8 cellular contexts compared by ENCODE assay signal in genomic region chr3:99875573-99875924, GRCh38. TPM values are rescaled to one million over a fixed set of nuclear protein-coding genes. Genes with fewer than 3 reads are reported as not detected.
A peak's percentile ranks its signal among the peaks of the same experiment; 100 is the strongest.
DNase-seq lines count a peak whose midpoint lies in the region; ATAC-seq, FAIRE-seq and TF ChIP-seq lines count a peak whose summit lies in the region.

No MANE protein-coding gene starts in this region.

- TF ChIP-seq CTCF in A549 (IDR thresholded peaks at IDR 0.05) (no peak), PC-3 (conservative IDR thresholded peaks at IDR 0.05; ENCODE audit: low read depth, low read length) (no peak)
- no peak for TF ChIP-seq CTCF in activated CD8-positive, alpha-beta T cell treated with anti-CD3 and anti-CD28 coated beads for 36 hours (IDR thresholded peaks at IDR 0.05)

- H4K12ac ChIP-seq in trophoblast cell (ENCODE audit: low read depth, low read length): no peak overlapping the region

- no peak for TF ChIP-seq EP300 in A549 (IDR thresholded peaks at IDR 0.05)

- no peak overlapping the region for H3K23ac ChIP-seq in trophoblast cell (ENCODE audit: low read length)

- CTCF ChIA-PET in A549 (lab: Yijun Ruan, JAX): interaction anchor here (1.3 kb wide), 1 partner anchor 76 kb away, joined by 4 read pairs; no protein-coding TSS in a partner anchor
- CTCF ChIA-PET in activated CD8-positive, alpha-beta T cell treated with anti-CD3 and anti-CD28 coated beads for 36 hours (lab: Charles Lee): interaction anchor here (1.0 to 1.4 kb wide), 2 partner anchors 16 to 45 kb away, joined by 3 read pairs; no protein-coding TSS in a partner anchor
- CTCF ChIA-PET in PC-3 (lab: Charles Lee): no interaction called here

- H3K9me3 Mint-ChIP-seq in activated CD8-positive, alpha-beta T cell treated with anti-CD3 and anti-CD28 coated beads for 36 hours: no peaks in the 10 kb centered on the region

- H3K27me3 ChIP-seq in trophoblast cell (ENCODE audit: insufficient read depth, low read length): no peaks in the 10 kb centered on the region
- no peaks in the 10 kb centered on the region for H3K27me3 ChIP-seq in PC-3 (ENCODE audit: low read length)

- no peaks in the 10 kb centered on the region for H3K9me2 ChIP-seq in PC-3 (replicated peaks; ENCODE audit: low read length)

- no peak overlapping the region for H2BK120ac ChIP-seq in trophoblast cell (ENCODE audit: insufficient read depth, low read length, poor library complexity)

- H3K4me3 ChIP-seq in A549 (peak overlapping the region; percentile 37), trophoblast cell (ENCODE audit: low read depth, low read length) (peak overlapping the region; percentile 81), PC-3 (ENCODE audit: low read length) (no peak overlapping the region)

- peak overlapping the region; percentile 99 for H3K9ac ChIP-seq in trophoblast cell (ENCODE audit: low read length)
- no peak overlapping the region for H3K9ac ChIP-seq in PC-3 (ENCODE audit: low read length)

- H3K79me1 ChIP-seq in trophoblast cell (ENCODE audit: low read length): peaks cover 6% of the 10 kb centered on the region

- H3K79me2 ChIP-seq in trophoblast cell (ENCODE audit: control insufficient read depth, insufficient read depth, low read length, poor library complexity) (peaks cover 1% of the 10 kb centered on the region), PC-3 (ENCODE audit: low read length) (peaks cover 35% of the 10 kb centered on the region)

- no peaks in the 10 kb centered on the region for H3K36me3 Mint-ChIP-seq in activated CD8-positive, alpha-beta T cell treated with anti-CD3 and anti-CD28 coated beads for 36 hours (ENCODE audit: low read depth)

- peaks cover 6% of the 10 kb centered on the region for H3K27me3 Mint-ChIP-seq in activated CD8-positive, alpha-beta T cell treated with anti-CD3 and anti-CD28 coated beads for 36 hours

- H3K14ac ChIP-seq in trophoblast cell (ENCODE audit: low read length): no peak overlapping the region

- BruUV-seq in PC-3 (replicated peaks; lab: Mats Ljungman, UMichigan): no TSS peak

- intact Hi-C loops in activated CD8-positive, alpha-beta T cell treated with anti-CD3 and anti-CD28 coated beads for 36 hours (cut with micrococcal nuclease): no loop called here
- intact Hi-C loops in PC-3 (cut with micrococcal nuclease): no loop called here

- POLR2A ChIA-PET in A549 (lab: Yijun Ruan, JAX) (no interaction called here), PC-3 (lab: Charles Lee; ENCODE audit: unreplicated experiment) (no interaction called here)
- POLR2A ChIA-PET in activated CD8-positive, alpha-beta T cell treated with anti-CD3 and anti-CD28 coated beads for 36 hours (lab: Charles Lee): no interaction called here

- no peak overlapping the region for H3K27ac Mint-ChIP-seq in activated CD8-positive, alpha-beta T cell treated with anti-CD3 and anti-CD28 coated beads for 36 hours

- peak overlapping the region; percentile 83 for H3K4me2 ChIP-seq in A549
- H3K4me2 ChIP-seq in trophoblast cell (ENCODE audit: low read length): peak overlapping the region; percentile 74
- no peak overlapping the region for H3K4me2 ChIP-seq in PC-3 (ENCODE audit: low read length)

- H3K27ac ChIP-seq in A549 (peak overlapping the region; percentile 12 to 74; a peak in 5 of 6 replicates), trophoblast cell (ENCODE audit: low read depth, low read length) (peak overlapping the region; percentile 78), PC-3 (ENCODE audit: low read length) (no peak overlapping the region)

- H3K9me3 ChIP-seq in A549 (no peaks in the 10 kb centered on the region), trophoblast cell (ENCODE audit: insufficient read depth, low read depth, low read length) (no peaks in the 10 kb centered on the region), PC-3 (ENCODE audit: low read length) (no peaks in the 10 kb centered on the region)

- H2BK12ac ChIP-seq in trophoblast cell (ENCODE audit: low read length): no peak overlapping the region

- H3F3A ChIP-seq in PC-3 (ENCODE audit: low read length, unreplicated experiment): no peaks in the 10 kb centered on the region

- H3K4me1 ChIP-seq in A549 (peaks cover 31% of the 10 kb centered on the region), trophoblast cell (ENCODE audit: control insufficient read depth in 1 of 2, insufficient read depth in 2 of 2, low read length in 2 of 2) (peaks cover 3 to 5% of the 10 kb centered on the region in 2 experiments), PC-3 (ENCODE audit: insufficient read depth, low read length) (peaks cover 20% of the 10 kb centered on the region)

- ATAC-seq in A549 (peak; percentile 35 to 70; a peak in 3 of 6 replicates), HG03045 (IDR thresholded peaks at IDR 0.05; ENCODE audit: unreplicated experiment) (peak; percentile 12), PC-3 (no peak)
- no peak for ATAC-seq in activated CD8-positive, alpha-beta T cell treated with anti-CD3 and anti-CD28 coated beads for 36 hours

- no peaks in the 10 kb centered on the region for H4K20me1 ChIP-seq in PC-3 (ENCODE audit: low read length)

- peak overlapping the region; percentile 67 for H3K4me3 Mint-ChIP-seq in activated CD8-positive, alpha-beta T cell treated with anti-CD3 and anti-CD28 coated beads for 36 hours

- H3K36me3 ChIP-seq in trophoblast cell (ENCODE audit: control insufficient read depth in 1 of 2, insufficient read depth in 2 of 2, low read length in 2 of 2) (no peaks in the 10 kb centered on the region), PC-3 (ENCODE audit: low read depth, low read length) (no peaks in the 10 kb centered on the region)

- H4K8ac ChIP-seq in trophoblast cell (ENCODE audit: low read depth, low read length): no peak overlapping the region

- WGBS in A549 (ENCODE audit: missing lambda C conversion rate): 51% methylated on average over 7 of the region's 7 CpGs
- WGBS in trophoblast cell (ENCODE audit: extremely low coverage, insufficient coverage, insufficient read length): no CpG with 5 or more reads among the region's 7 CpGs

- H3K4me1 Mint-ChIP-seq in activated CD8-positive, alpha-beta T cell treated with anti-CD3 and anti-CD28 coated beads for 36 hours (ENCODE audit: low read depth): peaks cover 20% of the 10 kb centered on the region

- H4K91ac ChIP-seq in trophoblast cell (ENCODE audit: low read depth, low read length): no peak overlapping the region

- no peak overlapping the region for H2AK5ac ChIP-seq in trophoblast cell (ENCODE audit: low read length)

- no peak overlapping the region for H3K18ac ChIP-seq in trophoblast cell (ENCODE audit: low read length)

- no peak for FAIRE-seq in A549 (lab: Jason Lieb, UNC)

- no peak for TF ChIP-seq RAD21 in A549 (conservative IDR thresholded peaks at IDR 0.05 in 1 of 2, IDR thresholded peaks at IDR 0.05 in 1 of 2)

- no peak for TF ChIP-seq POLR2A in A549 (IDR thresholded peaks at IDR 0.05; ENCODE audit: low read length)

- H2AFZ ChIP-seq in trophoblast cell (ENCODE audit: insufficient read depth, low read length, poor library complexity) (no peak overlapping the region), PC-3 (ENCODE audit: low read length) (no peak overlapping the region)

- DNase-seq in A549 (ENCODE audit: low read depth in 1 of 2, low spot score in 1 of 2) (peak in 1 of 2 experiments; percentile 13), glomerular visceral epithelial cell (ENCODE audit: extremely low spot score) (peak; percentile 46), trophoblast cell (no peak), PC-3 (no peak), 8988T (no peak), DMS153 (lab: John Stamatoyannopoulos, UW) (no peak)
- DNase-seq in activated CD8-positive, alpha-beta T cell treated with anti-CD3 and anti-CD28 coated beads for 36 hours: no peak

- H2BK5ac ChIP-seq in trophoblast cell (ENCODE audit: low read depth, low read length, poor library complexity): no peak overlapping the region

- no peak overlapping the region for H3K4ac ChIP-seq in trophoblast cell (ENCODE audit: low read depth, low read length)

TF ChIP-seq in A549, 52 proteins besides CTCF, POLR2A, EP300 and RAD21:
- TF ChIP-seq HEYL (CRISPR knock-in tag; IDR thresholded peaks at IDR 0.05) (no peak), ZFP36 (IDR thresholded peaks at IDR 0.05; ENCODE audit: borderline replicate concordance, partially characterized antibody) (no peak), POLR2AphosphoS2 (conservative IDR thresholded peaks at IDR 0.05; ENCODE audit: low read length) (no peak), SMC3 (IDR thresholded peaks at IDR 0.05) (no peak), CBX8 (IDR thresholded peaks at IDR 0.05) (no peak), EHF (CRISPR knock-in tag; IDR thresholded peaks at IDR 0.05) (no peak), ZC3H11A (IDR thresholded peaks at IDR 0.05) (no peak), GATA3 (IDR thresholded peaks at IDR 0.05; ENCODE audit: borderline replicate concordance) (no peak), HOXB13 (CRISPR knock-in tag; IDR thresholded peaks at IDR 0.05; ENCODE audit: low read depth) (no peak), PBX3 (IDR thresholded peaks at IDR 0.05) (no peak), FOXS1 (CRISPR knock-in tag; IDR thresholded peaks at IDR 0.05) (no peak), EHMT2 (IDR thresholded peaks at IDR 0.05; ENCODE audit: low read depth) (no peak), PHF8 (IDR thresholded peaks at IDR 0.05; ENCODE audit: borderline replicate concordance, low read depth) (no peak), BHLHE40 (IDR thresholded peaks at IDR 0.05; ENCODE audit: low read depth, low read length) (no peak), CBX2 (IDR thresholded peaks at IDR 0.05; ENCODE audit: borderline replicate concordance, low read depth) (no peak)

RNA-seq across cellular contexts. Expression of gene CMSS1, which starts 57.9 kb away (rescaled TPM):
- polyA plus RNA-seq in A549 (2011; rRNA removed) (48.1 and 62.9 TPM in 2 replicates), A549 (2017; fragmentation: RNase III; extraction: RNeasy Plus Mini Kit Qiagen cat#74134 plus additional on column Dnase treatment) (61.1 to 66.6 TPM (median 64.7 TPM) in 3 replicates)
- polyA plus RNA-seq in A549 (2012; cell fraction: cytosol; rRNA removed): 11.5 and 13.7 TPM in 2 replicates
- 3.6 and 9.7 TPM in 2 replicates for polyA plus RNA-seq in A549 (2012; cell fraction: nucleus; rRNA removed)
- 9.8 and 12.1 TPM in 2 replicates for polyA minus RNA-seq in A549 (2011; rRNA and poly(A)+ RNA removed)
- total RNA-seq in activated CD8-positive, alpha-beta T cell treated with anti-CD3 and anti-CD28 coated beads for 36 hours: 100 to 1,000 TPM in 1 of 2 experiments, 10 to 100 TPM in 1; 93.9 to 110 TPM
- 35.8 and 36.3 TPM in 2 replicates for polyA plus RNA-seq in trophoblast cell (2013)
- 51.7 and 63.1 TPM in 2 replicates for total RNA-seq in PC-3 (2014; rRNA removed)

Comparison
In these comparisons a context has a peak if more than half of its experiments do, and no peak if none do; other contexts are left out.
1. ATAC-seq: peak in A549 (2 of 2) and HG03045 (single experiment); none in activated CD8-positive, alpha-beta T cell treated with anti-CD3 and anti-CD28 coated beads for 36 hours (single experiment) and PC-3 (single experiment).